8 cellular contexts compared by ENCODE assay signal in genomic region chr4:127586922-127587571, GRCh38. TPM values are rescaled to one million over a fixed set of nuclear protein-coding genes. Genes with fewer than 3 reads are reported as not detected.
DNase-seq lines count a peak whose midpoint lies in the region; ATAC-seq and TF ChIP-seq lines count a peak whose summit lies in the region.

No MANE protein-coding gene starts in this region.

- H3K9me3 ChIP-seq in left lung = no peaks in the 10 kb centered on the region

- no peak overlapping the region for H3K27ac ChIP-seq in left lung

- ATAC-seq in GM18868 (IDR thresholded peaks at IDR 0.05; ENCODE audit: unreplicated experiment) (peak; percentile 100), HG02973 (IDR thresholded peaks at IDR 0.05; ENCODE audit: unreplicated experiment) (peak; percentile 100), left lung (peak; percentile 94)

- H3K27me3 ChIP-seq in left lung = no peaks in the 10 kb centered on the region

- no peaks in the 10 kb centered on the region for H3K4me1 ChIP-seq in left lung

- intact Hi-C loops in left lung (cut with DNase I) = no loop called here

- DNase-seq in COLO668 (lab: John Stamatoyannopoulos, UW; ENCODE audit: unreplicated experiment) = peak; percentile 16
- peak; percentile 11 to 17 for DNase-seq in NCI-H1930 (lab: John Stamatoyannopoulos, UW)
- DNase-seq in astrocyte of the spinal cord (ENCODE audit: low read depth, low spot score) = peak; percentile 36
- DNase-seq in left lung = no peak
- DNase-seq in activated CD4-positive, CD25-positive, alpha-beta regulatory T cell (lab: John Stamatoyannopoulos, UW) = no peak
- DNase-seq in activated gamma-delta T cell (lab: John Stamatoyannopoulos, UW) = no peak

- H3K36me3 ChIP-seq in left lung = no peaks in the 10 kb centered on the region

- H3K4me3 ChIP-seq in astrocyte of the spinal cord (ENCODE audit: low read depth, low read length) = no peak overlapping the region
- no peak overlapping the region for H3K4me3 ChIP-seq in left lung

- in situ Hi-C loops in astrocyte of the spinal cord (cut with HindIII; ENCODE audit: low sequenced_read_pairs) = no loop called here

- TF ChIP-seq CTCF in astrocyte of the spinal cord (IDR thresholded peaks at IDR 0.05; ENCODE audit: low read depth, low read length) = peak; percentile 83
- TF ChIP-seq CTCF in left lung (IDR thresholded peaks at IDR 0.05) = peak; percentile 45 to 64

RNA-seq across cellular contexts. Expression of gene INTU, which starts 45.7 kb away (rescaled TPM):
- total RNA-seq in left lung = 10 to 100 TPM in 1 of 2 donors, 1 to 10 TPM in 1; 8.8 to 11.6 TPM

Comparison
In these comparisons a context has a peak if more than half of its experiments do, and no peak if none do; other contexts are left out.
1. DNase-seq: peak in COLO668 (single experiment), NCI-H1930 (2 of 2) and astrocyte of the spinal cord (single experiment); none in left lung (0 of 2), activated CD4-positive, CD25-positive, alpha-beta regulatory T cell (0 of 4) and activated gamma-delta T cell (single experiment).
2. Peak in every context shown above with its lines, with median percentiles within 50 percentile points of each other: ATAC-seq.